1 cellular context compared by ENCODE assay signal in the genomic region with DNA sequence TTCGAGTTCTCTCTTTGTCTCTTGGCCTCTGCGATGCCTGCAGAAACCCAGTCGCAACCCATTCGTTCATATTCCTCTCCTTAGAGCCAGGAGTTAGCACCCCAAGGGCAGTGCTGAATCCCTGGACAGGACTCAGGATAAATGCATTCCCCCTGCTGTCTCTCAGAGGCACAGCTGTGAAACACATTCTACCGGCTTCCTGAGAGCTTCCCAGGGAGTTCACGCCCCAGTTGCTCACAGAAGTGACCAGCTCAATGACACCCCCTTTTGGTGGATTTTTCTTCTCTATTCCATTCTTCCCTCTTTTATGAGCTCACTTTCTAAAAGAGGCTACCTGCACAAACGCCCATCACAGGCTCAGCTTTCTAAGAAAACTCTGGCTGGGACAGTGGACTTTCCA. TPM values are rescaled to one million over a fixed set of nuclear protein-coding genes. Genes with fewer than 3 reads are reported as not detected.
"Had no signal": no experiment of that assay in that cellular context is flagged by ENCODE, and none has a peak within 500 bp of the region (broad histone marks: within the 10 kb centered on the region; RNA-seq: fewer than 3 reads in every experiment).

No MANE protein-coding gene starts in this region.

RNA-seq across cellular contexts. Expression of a gene that starts 8.2 kb away (rescaled TPM):
- total RNA-seq: naive thymus-derived CD8-positive, alpha-beta T cell had no signal
- polyA plus RNA-seq: naive thymus-derived CD8-positive, alpha-beta T cell had no signal
